8 cellular contexts compared by ENCODE assay signal in the genomic region with DNA sequence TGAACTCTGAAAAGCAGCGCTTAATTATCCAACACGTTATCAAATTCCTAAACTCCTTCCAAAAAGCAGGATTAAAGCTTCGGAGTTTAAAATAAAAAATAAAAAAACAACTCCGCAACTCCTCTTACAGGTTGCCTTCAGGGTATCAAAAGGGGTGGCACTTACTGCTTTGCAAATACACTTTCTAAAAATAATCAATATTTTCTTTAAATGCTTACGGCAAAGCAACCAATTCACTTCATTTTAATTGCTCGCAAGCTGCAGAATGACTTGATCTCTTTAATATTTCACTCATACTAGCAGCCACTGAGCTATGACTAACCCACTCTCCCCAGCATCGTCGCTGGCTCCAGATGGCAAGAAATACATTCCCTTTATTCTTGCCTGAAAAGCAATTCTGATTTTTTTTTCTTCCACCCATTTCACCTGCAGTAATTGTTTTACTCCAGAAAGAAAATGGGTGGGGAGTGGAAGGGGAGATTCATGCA. TPM values are rescaled to one million over a fixed set of nuclear protein-coding genes. Genes with fewer than 3 reads are reported as not detected.
DNase-seq lines count a peak whose midpoint lies in the region; ATAC-seq and TF ChIP-seq lines count a peak whose summit lies in the region.

No MANE protein-coding gene starts in this region.

- POLR2A ChIA-PET in activated CD4-positive, alpha-beta memory T cell treated with anti-CD3 and anti-CD28 coated beads, Interleukin-2, amount 10 ng/mL, durations not matched to agents 7 days and 5 days (lab: Charles Lee), result interaction anchor here (0.9 kb wide), 1 partner anchor 34 kb away, joined by 5 read pairs; no protein-coding TSS in a partner anchor

- peak overlapping the region; percentile 85 to 96 (median 93) for H3K27ac ChIP-seq in heart right ventricle

- H3K4me3 Mint-ChIP-seq in activated CD4-positive, alpha-beta memory T cell treated with anti-CD3 and anti-CD28 coated beads, Interleukin-2, amount 10 ng/mL, durations not matched to agents 7 days and 5 days, result peak overlapping the region; percentile 57

- no peak overlapping the region for H3K27ac Mint-ChIP-seq in activated CD4-positive, alpha-beta memory T cell treated with anti-CD3 and anti-CD28 coated beads, Interleukin-2, amount 10 ng/mL, durations not matched to agents 7 days and 5 days

- no peaks in the 10 kb centered on the region for H3K9me3 ChIP-seq in heart right ventricle
- no peaks in the 10 kb centered on the region for H3K9me3 ChIP-seq in mucosa of descending colon

- ATAC-seq in heart right ventricle (peak in 6 of 8 donors; percentile 23 to 65 (median 48)), mucosa of descending colon (no peak)

- H3K4me3 ChIP-seq in heart right ventricle (peak overlapping the region; percentile 69 to 92 (median 86)), skeletal muscle cell (ENCODE audit: low read depth, low read length) (peak overlapping the region; percentile 46), mucosa of descending colon (no peak overlapping the region)

- H3K36me3 Mint-ChIP-seq in activated CD4-positive, alpha-beta memory T cell treated with anti-CD3 and anti-CD28 coated beads, Interleukin-2, amount 10 ng/mL, durations not matched to agents 7 days and 5 days (ENCODE audit: low read depth), result no peaks in the 10 kb centered on the region

- DNase-seq in NCI-H748 (lab: John Stamatoyannopoulos, UW; ENCODE audit: unreplicated experiment) (peak; percentile 6), NCI-H748 treated with DMSO at 0.1 percent for 48 hours (lab: John Stamatoyannopoulos, UW) (no peak), heart right ventricle (no peak), skeletal muscle cell (ENCODE audit: low read depth) (no peak), mucosa of descending colon (no peak), activated gamma-delta T cell treated with Interleukin-2 at 50 U/mL for 16 hours (no peak), HPDE6-E6E7 (ENCODE audit: extremely low spot score) (no peak)
- no peak for DNase-seq in activated CD4-positive, alpha-beta memory T cell treated with anti-CD3 and anti-CD28 coated beads, Interleukin-2, amount 10 ng/mL, durations not matched to agents 7 days and 5 days

- no peak for TF ChIP-seq CTCF in heart right ventricle (IDR thresholded peaks at IDR 0.05)
- TF ChIP-seq CTCF in mucosa of descending colon (IDR thresholded peaks at IDR 0.05), result no peak

- intact Hi-C loops in heart right ventricle (cut with DNase I), result loop anchor here in 6 of 10 donors (5.0 to 10.0 kb wide), 5 partner anchors 50 to 215 kb away; no protein-coding TSS in a partner anchor
- intact Hi-C loops in mucosa of descending colon (cut with DNase I, micrococcal nuclease), result no loop called here

- peaks cover 0 to 36% (median 0%) of the 10 kb centered on the region in 7 donors for H3K27me3 ChIP-seq in heart right ventricle

- H3K4me1 Mint-ChIP-seq in activated CD4-positive, alpha-beta memory T cell treated with anti-CD3 and anti-CD28 coated beads, Interleukin-2, amount 10 ng/mL, durations not matched to agents 7 days and 5 days, result peaks cover 16% of the 10 kb centered on the region

- H3K4me1 ChIP-seq in heart right ventricle (peaks cover 0 to 48% (median 21%) of the 10 kb centered on the region in 9 donors), mucosa of descending colon (ENCODE audit: low read depth) (peaks cover 17% of the 10 kb centered on the region)

- H3K36me3 ChIP-seq in heart right ventricle, result no peaks in the 10 kb centered on the region
- no peaks in the 10 kb centered on the region for H3K36me3 ChIP-seq in mucosa of descending colon (ENCODE audit: low read depth)

- H3K27me3 Mint-ChIP-seq in activated CD4-positive, alpha-beta memory T cell treated with anti-CD3 and anti-CD28 coated beads, Interleukin-2, amount 10 ng/mL, durations not matched to agents 7 days and 5 days, result peaks cover 45% of the 10 kb centered on the region

- 13 to 23% methylated on average over 8 of the region's 8 CpGs for WGBS in heart right ventricle, 2 donors

- CTCF ChIA-PET in activated CD4-positive, alpha-beta memory T cell treated with anti-CD3 and anti-CD28 coated beads, Interleukin-2, amount 10 ng/mL, durations not matched to agents 7 days and 5 days (lab: Charles Lee), result no interaction called here

- H3K9me3 Mint-ChIP-seq in activated CD4-positive, alpha-beta memory T cell treated with anti-CD3 and anti-CD28 coated beads, Interleukin-2, amount 10 ng/mL, durations not matched to agents 7 days and 5 days, result no peaks in the 10 kb centered on the region

RNA-seq across cellular contexts. Expression of a gene that starts 54.4 kb away (rescaled TPM):
- 10 to 100 TPM; 34.3 to 39.2 TPM for total RNA-seq in activated CD4-positive, alpha-beta memory T cell treated with anti-CD3 and anti-CD28 coated beads, Interleukin-2, amount 10 ng/mL, durations not matched to agents 7 days and 5 days
- total RNA-seq in heart right ventricle (10 to 100 TPM; 19.1 to 36.6 (median 27.7) TPM), mucosa of descending colon (10 to 100 TPM; 14.8 to 29.7 (median 15.0) TPM)
- 1 to 10 TPM; 4.8 to 8.7 TPM for polyA plus RNA-seq in heart right ventricle

Comparison
In these comparisons a context has a peak if more than half of its experiments do, and no peak if none do; other contexts are left out.
1. intact Hi-C loops: an anchor here in heart right ventricle (5.0 to 10.0 kb wide); none called in mucosa of descending colon.